In genomic region chr1:20507564-20508410, GRCh38 we compare ENCODE assay signal across 1 cellular context.
TF ChIP-seq lines count a peak whose summit lies in the region.

Gene MUL1 (minus strand): TSS chr1:20508151. CDS start chr1:20508024, 127 bp downstream.

TF ChIP-seq in HepG2, 621 proteins besides CTCF, POLR2A, EP300 and RAD21 (continued from another document and continues in another):
- TF ChIP-seq ZHX2 (IDR thresholded peaks at IDR 0.05; ENCODE audit: low read depth) (peak; percentile 79), ZHX2 (CRISPR knock-in tag; IDR thresholded peaks at IDR 0.05; ENCODE audit: borderline replicate concordance) (no peak), ZC3H4 (CRISPR knock-in tag; IDR thresholded peaks at IDR 0.05; ENCODE audit: borderline replicate concordance) (0 out of 2 replicates have a peak, but pooled peaks have one; percentile 31), CBFB (CRISPR knock-in tag; IDR thresholded peaks at IDR 0.05) (peak; percentile 40; the same call in 1 of the 2 replicates), MYC (CRISPR knock-in tag; IDR thresholded peaks at IDR 0.05; ENCODE audit: borderline replicate concordance) (peak; percentile 78; the same call in 1 of the 2 replicates), ZNF788 (CRISPR knock-in tag; IDR thresholded peaks at IDR 0.05; ENCODE audit: borderline replicate concordance) (peak; percentile 79; the same call in 1 of the 2 replicates), ZNF746 (CRISPR knock-in tag; IDR thresholded peaks at IDR 0.05) (peak; percentile 79), ZNF354B (CRISPR knock-in tag; IDR thresholded peaks at IDR 0.05) (0 out of 2 replicates have a peak, but pooled peaks have one; percentile 35), ZNF607 (CRISPR knock-in tag; IDR thresholded peaks at IDR 0.05; ENCODE audit: borderline replicate concordance) (no peak; the same call in 1 of the 2 replicates), AKAP8 (CRISPR knock-in tag; IDR thresholded peaks at IDR 0.05) (peak; percentile 67; the same call in 1 of the 2 replicates), ESRRA (CRISPR knock-in tag; IDR thresholded peaks at IDR 0.05; ENCODE audit: low read depth) (peak; percentile 89), ZNF225 (CRISPR knock-in tag; IDR thresholded peaks at IDR 0.05) (peak; percentile 88; the same call in 1 of the 2 replicates), FOXC1 (CRISPR knock-in tag; IDR thresholded peaks at IDR 0.05; ENCODE audit: borderline replicate concordance) (peak; percentile 96), FOXA1 (IDR thresholded peaks at IDR 0.05) (no peak), FOXA1 (CRISPR knock-in tag; IDR thresholded peaks at IDR 0.05) (no peak; the same call in 1 of the 2 replicates), ZNF879 (CRISPR knock-in tag; IDR thresholded peaks at IDR 0.05) (peak; percentile 87; the same call in 1 of the 2 replicates), ARHGAP35 (CRISPR knock-in tag; IDR thresholded peaks at IDR 0.05; ENCODE audit: borderline replicate concordance) (peak; percentile 70; the same call in 1 of the 2 replicates), ARID4A (CRISPR knock-in tag; IDR thresholded peaks at IDR 0.05; ENCODE audit: borderline replicate concordance) (peak; percentile 98), GFI1 (CRISPR knock-in tag; IDR thresholded peaks at IDR 0.05; ENCODE audit: borderline replicate concordance) (no peak), ZNF572 (CRISPR knock-in tag; IDR thresholded peaks at IDR 0.05) (no peak), REL (CRISPR knock-in tag; conservative IDR thresholded peaks at IDR 0.05) (no peak), ZBTB10 (CRISPR knock-in tag; IDR thresholded peaks at IDR 0.05; ENCODE audit: borderline replicate concordance) (0 out of 2 replicates have a peak, but pooled peaks have one; percentile 57), MED1 (CRISPR knock-in tag; IDR thresholded peaks at IDR 0.05) (peak; percentile 56; the same call in 1 of the 2 replicates), ZSCAN30 (CRISPR knock-in tag; IDR thresholded peaks at IDR 0.05) (no peak), ZNF3 (CRISPR knock-in tag; IDR thresholded peaks at IDR 0.05) (no peak), RFX1 (IDR thresholded peaks at IDR 0.05) (peak; percentile 87), PHF21A (CRISPR knock-in tag; IDR thresholded peaks at IDR 0.05) (peak; percentile 54; the same call in 1 of the 2 replicates), SKI (IDR thresholded peaks at IDR 0.05; ENCODE audit: partially characterized antibody) (peak; percentile 41), NR2F1 (CRISPR knock-in tag; IDR thresholded peaks at IDR 0.05) (no peak; a peak in 1 of 4 replicates), RAD51 (IDR thresholded peaks at IDR 0.05; ENCODE audit: borderline replicate concordance) (no peak), XRCC5 (optimal IDR thresholded peaks at IDR 0.05; ENCODE audit: low read length) (peak; percentile 72), ZZZ3 (CRISPR knock-in tag; IDR thresholded peaks at IDR 0.05; ENCODE audit: borderline replicate concordance) (peak; percentile 95; the same call in 1 of the 2 replicates), MXD4 (CRISPR knock-in tag; IDR thresholded peaks at IDR 0.05) (no peak; the same call in 1 of the 2 replicates), HNF4A (CRISPR knock-in tag; IDR thresholded peaks at IDR 0.05) (peak; percentile 7; the same call in 1 of the 2 replicates), MTF2 (CRISPR knock-in tag; IDR thresholded peaks at IDR 0.05; ENCODE audit: borderline replicate concordance) (peak; percentile 88; the same call in 1 of the 2 replicates)
- TF ChIP-seq, protein P1, sequence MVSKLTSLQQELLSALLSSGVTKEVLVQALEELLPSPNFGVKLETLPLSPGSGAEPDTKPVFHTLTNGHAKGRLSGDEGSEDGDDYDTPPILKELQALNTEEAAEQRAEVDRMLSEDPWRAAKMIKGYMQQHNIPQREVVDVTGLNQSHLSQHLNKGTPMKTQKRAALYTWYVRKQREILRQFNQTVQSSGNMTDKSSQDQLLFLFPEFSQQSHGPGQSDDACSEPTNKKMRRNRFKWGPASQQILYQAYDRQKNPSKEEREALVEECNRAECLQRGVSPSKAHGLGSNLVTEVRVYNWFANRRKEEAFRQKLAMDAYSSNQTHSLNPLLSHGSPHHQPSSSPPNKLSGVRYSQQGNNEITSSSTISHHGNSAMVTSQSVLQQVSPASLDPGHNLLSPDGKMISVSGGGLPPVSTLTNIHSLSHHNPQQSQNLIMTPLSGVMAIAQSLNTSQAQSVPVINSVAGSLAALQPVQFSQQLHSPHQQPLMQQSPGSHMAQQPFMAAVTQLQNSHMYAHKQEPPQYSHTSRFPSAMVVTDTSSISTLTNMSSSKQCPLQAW (CRISPR knock-in tag; IDR thresholded peaks at IDR 0.05), result peak; percentile 65; the same call in 1 of the 2 replicates
- TF ChIP-seq, protein P2, sequence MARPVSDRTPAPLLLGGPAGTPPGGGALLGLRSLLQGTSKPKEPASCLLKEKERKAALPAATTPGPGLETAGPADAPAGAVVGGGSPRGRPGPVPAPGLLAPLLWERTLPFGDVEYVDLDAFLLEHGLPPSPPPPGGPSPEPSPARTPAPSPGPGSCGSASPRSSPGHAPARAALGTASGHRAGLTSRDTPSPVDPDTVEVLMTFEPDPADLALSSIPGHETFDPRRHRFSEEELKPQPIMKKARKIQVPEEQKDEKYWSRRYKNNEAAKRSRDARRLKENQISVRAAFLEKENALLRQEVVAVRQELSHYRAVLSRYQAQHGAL (CRISPR knock-in tag; IDR thresholded peaks at IDR 0.05; ENCODE audit: not compliant biosample characterization), result no peak
- TF ChIP-seq, protein P3, sequence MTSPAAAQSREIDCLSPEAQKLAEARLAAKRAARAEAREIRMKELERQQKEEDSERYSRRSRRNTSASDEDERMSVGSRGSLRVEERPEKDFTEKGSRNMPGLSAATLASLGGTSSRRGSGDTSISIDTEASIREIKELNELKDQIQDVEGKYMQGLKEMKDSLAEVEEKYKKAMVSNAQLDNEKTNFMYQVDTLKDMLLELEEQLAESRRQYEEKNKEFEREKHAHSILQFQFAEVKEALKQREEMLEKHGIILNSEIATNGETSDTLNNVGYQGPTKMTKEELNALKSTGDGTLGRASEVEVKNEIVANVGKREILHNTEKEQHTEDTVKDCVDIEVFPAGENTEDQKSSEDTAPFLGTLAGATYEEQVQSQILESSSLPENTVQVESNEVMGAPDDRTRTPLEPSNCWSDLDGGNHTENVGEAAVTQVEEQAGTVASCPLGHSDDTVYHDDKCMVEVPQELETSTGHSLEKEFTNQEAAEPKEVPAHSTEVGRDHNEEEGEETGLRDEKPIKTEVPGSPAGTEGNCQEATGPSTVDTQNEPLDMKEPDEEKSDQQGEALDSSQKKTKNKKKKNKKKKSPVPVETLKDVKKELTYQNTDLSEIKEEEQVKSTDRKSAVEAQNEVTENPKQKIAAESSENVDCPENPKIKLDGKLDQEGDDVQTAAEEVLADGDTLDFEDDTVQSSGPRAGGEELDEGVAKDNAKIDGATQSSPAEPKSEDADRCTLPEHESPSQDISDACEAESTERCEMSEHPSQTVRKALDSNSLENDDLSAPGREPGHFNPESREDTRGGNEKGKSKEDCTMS (CRISPR knock-in tag; conservative IDR thresholded peaks at IDR 0.05), result no peak
- TF ChIP-seq, protein P4, sequence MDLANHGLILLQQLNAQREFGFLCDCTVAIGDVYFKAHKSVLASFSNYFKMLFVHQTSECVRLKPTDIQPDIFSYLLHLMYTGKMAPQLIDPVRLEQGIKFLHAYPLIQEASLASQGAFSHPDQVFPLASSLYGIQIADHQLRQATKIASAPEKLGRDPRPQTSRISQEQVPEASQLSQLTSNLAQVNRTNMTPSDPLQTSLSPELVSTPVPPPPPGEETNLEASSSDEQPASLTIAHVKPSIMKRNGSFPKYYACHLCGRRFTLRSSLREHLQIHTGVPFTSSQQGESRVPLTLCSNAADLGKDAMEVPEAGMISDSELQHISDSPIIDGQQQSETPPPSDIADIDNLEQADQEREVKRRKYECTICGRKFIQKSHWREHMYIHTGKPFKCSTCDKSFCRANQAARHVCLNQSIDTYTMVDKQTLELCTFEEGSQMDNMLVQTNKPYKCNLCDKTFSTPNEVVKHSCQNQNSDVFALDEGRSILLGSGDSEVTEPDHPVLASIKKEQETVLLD (CRISPR knock-in tag; IDR thresholded peaks at IDR 0.05; ENCODE audit: low read depth), result peak; percentile 32; the same call in 1 of the 2 replicates
- TF ChIP-seq, protein P5, sequence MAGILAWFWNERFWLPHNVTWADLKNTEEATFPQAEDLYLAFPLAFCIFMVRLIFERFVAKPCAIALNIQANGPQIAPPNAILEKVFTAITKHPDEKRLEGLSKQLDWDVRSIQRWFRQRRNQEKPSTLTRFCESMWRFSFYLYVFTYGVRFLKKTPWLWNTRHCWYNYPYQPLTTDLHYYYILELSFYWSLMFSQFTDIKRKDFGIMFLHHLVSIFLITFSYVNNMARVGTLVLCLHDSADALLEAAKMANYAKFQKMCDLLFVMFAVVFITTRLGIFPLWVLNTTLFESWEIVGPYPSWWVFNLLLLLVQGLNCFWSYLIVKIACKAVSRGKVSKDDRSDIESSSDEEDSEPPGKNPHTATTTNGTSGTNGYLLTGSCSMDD (CRISPR knock-in tag; IDR thresholded peaks at IDR 0.05), result no peak
